16 cellular contexts compared by ENCODE assay signal in the genomic region with DNA sequence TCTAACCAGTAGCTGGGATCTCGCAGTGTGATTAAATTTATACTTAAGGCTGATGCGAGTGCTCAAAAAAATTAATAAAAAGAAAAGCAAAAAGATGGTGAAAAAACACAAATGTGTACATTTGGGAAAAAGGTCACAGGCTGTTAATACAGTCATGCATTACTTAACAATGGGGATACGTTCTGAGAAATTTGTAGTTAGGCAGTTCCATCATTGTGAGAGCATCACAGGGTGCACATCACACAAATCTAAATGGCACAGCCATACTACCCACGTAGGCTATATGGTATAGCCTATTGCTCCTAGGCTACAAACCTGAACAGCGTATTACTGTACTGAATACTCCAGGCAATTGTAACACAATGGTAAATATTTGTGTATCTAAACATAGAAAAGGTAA.
"Had no signal": no experiment of that assay in that cellular context is flagged by ENCODE, and none has a peak within 500 bp of the region (broad histone marks: within the 10 kb centered on the region; RNA-seq: fewer than 3 reads in every experiment).

No MANE protein-coding gene starts in this region.

- H3K9me3 ChIP-seq: body of pancreas, lower lobe of right lung had no signal

- H3K27me3 ChIP-seq: body of pancreas had no signal

- H3K4me3 ChIP-seq: body of pancreas, lower lobe of right lung had no signal

- ATAC-seq: activated CD4-positive, alpha-beta T cell treated with anti-CD3 and anti-CD28 coated beads for 36 hours; activated naive CD4-positive, alpha-beta T cell treated with anti-CD3 and anti-CD28 coated beads, Interleukin-2, amount 50 U/mL, for 72 hours; activated T-cell treated with anti-CD3 and anti-CD28 coated beads, Interleukin-2, amount 50 U/mL, for 4 hours; body of pancreas; naive thymus-derived CD4-positive, alpha-beta T cell; stimulated activated memory B cell treated with anti-CD40 and anti-IgM and Interleukin-4, amounts not matched to agents 10 μg/mL and 1 μg/mL and 100 μg/mL, for 72 hours; T-helper 17 cell had no signal

- DNase-seq: activated CD4-positive, alpha-beta memory T cell treated with anti-CD3 and anti-CD28 coated beads, Interleukin-2, amount 10 ng/mL, durations not matched to agents 7 days and 5 days; activated CD4-positive, alpha-beta T cell treated with anti-CD3 and anti-CD28 coated beads for 36 hours; activated gamma-delta T cell; activated T-cell treated with anti-CD3 and anti-CD28 coated beads, Interleukin-2, amount 50 U/mL, for 4 hours; body of pancreas; central memory CD4-positive, alpha-beta T cell; cortex of kidney; effector CD8-positive, alpha-beta T cell; foreskin melanocyte; lower lobe of right lung; naive thymus-derived CD4-positive, alpha-beta T cell; occipital lobe; stimulated activated CD4-positive, alpha-beta T cell treated with anti-CD3 and anti-CD28 coated beads, Interleukin-2, amount 100 ng/mL, for 48 hours; T-helper 17 cell had no signal

- H3K27ac Mint-ChIP-seq: activated CD4-positive, alpha-beta memory T cell treated with anti-CD3 and anti-CD28 coated beads, Interleukin-2, amount 10 ng/mL, durations not matched to agents 7 days and 5 days; activated CD4-positive, alpha-beta T cell treated with anti-CD3 and anti-CD28 coated beads for 36 hours; activated naive CD4-positive, alpha-beta T cell treated with anti-CD3 and anti-CD28 coated beads, Interleukin-2, amount 50 U/mL, for 72 hours; naive thymus-derived CD4-positive, alpha-beta T cell; stimulated activated memory B cell treated with anti-CD40 and anti-IgM and Interleukin-4, amounts not matched to agents 10 μg/mL and 1 μg/mL and 100 μg/mL, for 72 hours; T-helper 17 cell had no signal

- H3K4me3 Mint-ChIP-seq: activated CD4-positive, alpha-beta memory T cell treated with anti-CD3 and anti-CD28 coated beads, Interleukin-2, amount 10 ng/mL, durations not matched to agents 7 days and 5 days; activated CD4-positive, alpha-beta T cell treated with anti-CD3 and anti-CD28 coated beads for 36 hours; activated T-cell treated with anti-CD3 and anti-CD28 coated beads, Interleukin-2, amount 50 U/mL, for 4 hours; naive thymus-derived CD4-positive, alpha-beta T cell; stimulated activated memory B cell treated with anti-CD40 and anti-IgM and Interleukin-4, amounts not matched to agents 10 μg/mL and 1 μg/mL and 100 μg/mL, for 72 hours; T-helper 17 cell had no signal

- H3K36me3 ChIP-seq: lower lobe of right lung had no signal

- H3K4me1 ChIP-seq: body of pancreas, lower lobe of right lung had no signal

- H3K4me1 Mint-ChIP-seq: activated CD4-positive, alpha-beta memory T cell treated with anti-CD3 and anti-CD28 coated beads, Interleukin-2, amount 10 ng/mL, durations not matched to agents 7 days and 5 days; activated CD4-positive, alpha-beta T cell treated with anti-CD3 and anti-CD28 coated beads for 36 hours; naive thymus-derived CD4-positive, alpha-beta T cell; stimulated activated memory B cell treated with anti-CD40 and anti-IgM and Interleukin-4, amounts not matched to agents 10 μg/mL and 1 μg/mL and 100 μg/mL, for 72 hours; T-helper 17 cell had no signal

- H3K36me3 Mint-ChIP-seq: activated naive CD4-positive, alpha-beta T cell treated with anti-CD3 and anti-CD28 coated beads, Interleukin-2, amount 50 U/mL, for 72 hours; naive thymus-derived CD4-positive, alpha-beta T cell; stimulated activated memory B cell treated with anti-CD40 and anti-IgM and Interleukin-4, amounts not matched to agents 10 μg/mL and 1 μg/mL and 100 μg/mL, for 72 hours had no signal

- H3K9me3 Mint-ChIP-seq: activated CD4-positive, alpha-beta memory T cell treated with anti-CD3 and anti-CD28 coated beads, Interleukin-2, amount 10 ng/mL, durations not matched to agents 7 days and 5 days; activated T-cell treated with anti-CD3 and anti-CD28 coated beads, Interleukin-2, amount 50 U/mL, for 4 hours; stimulated activated memory B cell treated with anti-CD40 and anti-IgM and Interleukin-4, amounts not matched to agents 10 μg/mL and 1 μg/mL and 100 μg/mL, for 72 hours had no signal

- H3K27me3 Mint-ChIP-seq: activated CD4-positive, alpha-beta memory T cell treated with anti-CD3 and anti-CD28 coated beads, Interleukin-2, amount 10 ng/mL, durations not matched to agents 7 days and 5 days; activated CD4-positive, alpha-beta T cell treated with anti-CD3 and anti-CD28 coated beads for 36 hours; naive thymus-derived CD4-positive, alpha-beta T cell; T-helper 17 cell had no signal

- H3K27ac ChIP-seq: body of pancreas, lower lobe of right lung had no signal
